Comparison of ENCODE assay signal across 13 cellular contexts in the genomic region with DNA sequence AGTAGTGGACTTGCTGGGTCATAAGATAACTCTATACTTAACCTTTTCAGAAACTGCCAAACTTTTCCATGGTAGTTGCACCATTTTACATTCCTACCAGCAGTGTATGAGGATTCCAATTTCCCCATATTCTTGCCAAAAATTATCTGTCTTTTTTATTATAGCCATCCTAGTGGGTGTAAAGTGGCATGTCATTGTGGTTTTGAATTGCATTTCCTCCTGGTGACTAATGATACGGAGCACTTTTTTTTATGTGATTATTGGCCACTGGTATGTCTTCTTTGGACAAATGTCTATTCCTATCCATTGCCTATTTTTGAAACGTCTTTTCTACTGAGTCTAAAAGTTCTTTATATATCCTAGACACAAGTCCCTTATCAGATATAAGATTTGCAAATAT. TPM values are rescaled to one million over a fixed set of nuclear protein-coding genes. Genes with fewer than 3 reads are reported as not detected.
DNase-seq lines count a peak whose midpoint lies in the region; ATAC-seq lines count a peak whose summit lies in the region.
"Had no signal": no experiment of that assay in that cellular context is flagged by ENCODE, and none has a peak within 500 bp of the region (broad histone marks: within the 10 kb centered on the region; RNA-seq: fewer than 3 reads in every experiment).

No MANE protein-coding gene starts in this region.

- no peaks in the 10 kb centered on the region for H3K79me2 ChIP-seq in GM23248 (ENCODE audit: insufficient read depth)

- DNase-seq in GM23248 (peak; percentile 84), RPMI7951 (ENCODE audit: low read depth) (peak; percentile 76), epithelial cell of prostate (ENCODE audit: low read depth, low spot score) (no peak), stromal cell of bone marrow (ENCODE audit: low read depth) (peak; percentile 83), ecto neural progenitor cell (ENCODE audit: low spot score) (no peak), SKM-1 (lab: John Stamatoyannopoulos, UW; ENCODE audit: unreplicated experiment) (no peak), NCI-H1694 treated with DMSO at 0.1 percent for 48 hours (lab: John Stamatoyannopoulos, UW) (no peak)
- DNase-seq: GDM1, heart left ventricle, NCI-H2171 treated with DMSO at 0.1 percent for 48 hours, right cardiac atrium, T-cell had no signal

- in situ Hi-C loops in GM23248 (cut with MboI): no loop called here

- peaks cover 11% of the 10 kb centered on the region for H3K4me1 ChIP-seq in GM23248 (ENCODE audit: insufficient read depth)

- H3K27me3 ChIP-seq in GM23248 (replicated peaks; ENCODE audit: insufficient read depth): peaks cover 77% of the 10 kb centered on the region
- H3K27me3 ChIP-seq: heart left ventricle had no signal

- no peaks in the 10 kb centered on the region for H3K9me2 ChIP-seq in GM23248 (ENCODE audit: insufficient read depth)

- 0 to 4% methylated on average over 2 of the region's 2 CpGs for WGBS in GM23248 (ENCODE audit: low coverage in 1 of 2, low lambda C conversion rate in 2 of 2, missing lambda C conversion rate in 2 of 2), 2 experiments

- no peaks in the 10 kb centered on the region for H3K36me3 ChIP-seq in GM23248 (ENCODE audit: low read depth)
- H3K36me3 ChIP-seq: heart left ventricle had no signal

- H3K27ac ChIP-seq in GM23248 (no peak overlapping the region), epithelial cell of prostate (peak overlapping the region; percentile 11)
- H3K27ac ChIP-seq: heart left ventricle had no signal

- no peaks in the 10 kb centered on the region for H4K20me1 ChIP-seq in GM23248 (ENCODE audit: insufficient read depth)

- H3K9me3 ChIP-seq in GM23248 (ENCODE audit: low read depth): no peaks in the 10 kb centered on the region

- peaks cover 15% of the 10 kb centered on the region; the same call in 1 of the 2 replicates for H3F3A ChIP-seq in GM23248 (ENCODE audit: insufficient read depth)

- peak overlapping the region; percentile 29 for H3K4me2 ChIP-seq in GM23248 (ENCODE audit: unreplicated experiment)

- H3K4me3 ChIP-seq in GM23248: no peak overlapping the region
- H3K4me3 ChIP-seq: heart left ventricle had no signal

- H3K9ac ChIP-seq in GM23248: no peak overlapping the region

- no peak for ATAC-seq in GM18867 (IDR thresholded peaks at IDR 0.05; ENCODE audit: unreplicated experiment)
- ATAC-seq: right cardiac atrium, T-cell had no signal

- no peak overlapping the region for H2AFZ ChIP-seq in GM23248

RNA-seq across cellular contexts. Expression of gene CACNB4, which starts 44.3 kb away (rescaled TPM):
- 0.11 TPM in 1 of 2 replicates, not detected in the other for total RNA-seq in GM23248 (2014; rRNA removed; shearing (Covaris generic))
- 0.05 TPM in 1 of 2 replicates, not detected in the other for polyA plus RNA-seq in GM23248 (2016; fragmentation: Nextera tagmentation; extraction: Ambion mirVana)
- 0.10 and 0.12 TPM in 2 replicates for total RNA-seq in RPMI7951 (2014; rRNA removed; shearing (Covaris generic))

Comparison
In these comparisons a context has a peak if more than half of its experiments do, and no peak if none do; other contexts are left out.
1. DNase-seq: peak in GM23248 (single experiment), RPMI7951 (single experiment) and stromal cell of bone marrow (single experiment); none in epithelial cell of prostate (single experiment), ecto neural progenitor cell (single experiment), SKM-1 (single experiment) and NCI-H1694 treated with DMSO at 0.1 percent for 48 hours (single experiment).